Comparison of ENCODE assay signal across 8 cellular contexts in genomic region chr19:10553943-10554381, GRCh38. TPM values are rescaled to one million over a fixed set of nuclear protein-coding genes. Genes with fewer than 3 reads are reported as not detected.
DNase-seq lines count a peak whose midpoint lies in the region; ATAC-seq and TF ChIP-seq lines count a peak whose summit lies in the region.

No MANE protein-coding gene starts in this region.

- H3K9me3 ChIP-seq in cardiac muscle cell (ENCODE audit: low read depth) (no peaks in the 10 kb centered on the region), heart left ventricle (no peaks in the 10 kb centered on the region), transverse colon (no peaks in the 10 kb centered on the region), tibial artery (no peaks in the 10 kb centered on the region)

- TF ChIP-seq CTCF in cardiac muscle cell (IDR thresholded peaks at IDR 0.05; ENCODE audit: low read depth, low read length) = no peak
- no peak for TF ChIP-seq CTCF in heart left ventricle (IDR thresholded peaks at IDR 0.05)
- no peak for TF ChIP-seq CTCF in transverse colon (IDR thresholded peaks at IDR 0.05)
- no peak for TF ChIP-seq CTCF in tibial artery (IDR thresholded peaks at IDR 0.05)

- no peak overlapping the region for H3K4me3 ChIP-seq in cardiac muscle cell
- peak overlapping the region in 1 of 12 donors; percentile 2 for H3K4me3 ChIP-seq in heart left ventricle
- no peak overlapping the region for H3K4me3 ChIP-seq in transverse colon
- no peak overlapping the region for H3K4me3 ChIP-seq in tibial artery

- in situ Hi-C loops in transverse colon (cut with MboI; ENCODE audit: low pct_ligation_motif_present in 1 of 4, low pct_unique_long_range_greater_than_20kb in 1 of 4, low sequenced_read_pairs in 3 of 4) = no loop called here

- 64 to 78% (median 64%) methylated on average over 6 to 12 of the region's 12 CpGs; no CpG with 5 or more reads in 1 of the 4 donors for WGBS in heart left ventricle, 4 donors
- WGBS in transverse colon (ENCODE audit: low coverage in 1 of 2), 2 donors = 61% methylated on average over 11 of the region's 12 CpGs; no CpG with 5 or more reads in 1 of the 2 donors

- no peak for TF ChIP-seq EP300 in transverse colon (IDR thresholded peaks at IDR 0.05; ENCODE audit: low read depth)

- intact Hi-C loops in heart left ventricle (cut with DNase I) = no loop called here
- intact Hi-C loops in transverse colon (cut with DNase I; ENCODE audit: low total_unique reads) = no loop called here
- intact Hi-C loops in tibial artery (cut with DNase I; ENCODE audit: low total_unique reads) = no loop called here

- H3K36me3 ChIP-seq in cardiac muscle cell (peaks cover 60% of the 10 kb centered on the region), heart left ventricle (peaks cover 0 to 100% (median 96%) of the 10 kb centered on the region in 9 donors), transverse colon (peaks cover 0 to 36% (median 17%) of the 10 kb centered on the region in 4 donors), tibial artery (peaks cover 50 to 98% (median 95%) of the 10 kb centered on the region in 3 donors)

- peak overlapping the region; percentile 9 for H3K27ac ChIP-seq in cardiac muscle cell
- H3K27ac ChIP-seq in heart left ventricle = peak overlapping the region in 1 of 12 donors; percentile 56
- H3K27ac ChIP-seq in transverse colon = peak overlapping the region; percentile 10 to 35 (median 29)
- H3K27ac ChIP-seq in tibial artery = no peak overlapping the region

- H3K27me3 ChIP-seq in cardiac muscle cell (no peaks in the 10 kb centered on the region), heart left ventricle (no peaks in the 10 kb centered on the region), transverse colon (no peaks in the 10 kb centered on the region), tibial artery (no peaks in the 10 kb centered on the region)

- H3K4me1 ChIP-seq in cardiac muscle cell (ENCODE audit: low read depth) (no peaks in the 10 kb centered on the region), heart left ventricle (peaks cover 0 to 13% (median 0%) of the 10 kb centered on the region in 12 donors), transverse colon (peaks cover 3 to 41% (median 13%) of the 10 kb centered on the region in 4 donors), tibial artery (no peaks in the 10 kb centered on the region)

- ATAC-seq in heart left ventricle = no peak
- ATAC-seq in HG03439 (IDR thresholded peaks at IDR 0.05; ENCODE audit: unreplicated experiment) = no peak

- no peak for DNase-seq in cardiac muscle cell (ENCODE audit: low read depth in 1 of 2, low spot score in 1 of 2)
- DNase-seq in heart left ventricle = no peak
- DNase-seq in T follicular helper cell (ENCODE audit: low read depth) = peak; percentile 28
- DNase-seq in effector CD8-positive, alpha-beta T cell (lab: John Stamatoyannopoulos, UW) = peak; percentile 50
- DNase-seq in transverse colon = peak; percentile 46
- DNase-seq in occipital lobe (lab: John Stamatoyannopoulos, UW) = no peak
- DNase-seq in tibial artery = no peak

- TF ChIP-seq POLR2A in heart left ventricle (IDR thresholded peaks at IDR 0.05) (no peak), transverse colon (IDR thresholded peaks at IDR 0.05) (no peak)

RNA-seq across cellular contexts. Expression of gene ATG4D, which starts 10.3 kb away (rescaled TPM):
- total RNA-seq in cardiac muscle cell (67.0 and 67.3 TPM in 2 replicates), heart left ventricle (10 to 100 TPM; 47.3 to 76.1 (median 55.3) TPM), transverse colon (100 to 1,000 TPM in 2 of 4 donors, 10 to 100 TPM in 2; 79.9 to 164 (median 100) TPM), occipital lobe (11.7 TPM)
- polyA plus RNA-seq in cardiac muscle cell (69.0 and 74.0 TPM in 2 replicates), heart left ventricle (10 to 100 TPM; 55.9 to 83.5 TPM)

RNA-seq across cellular contexts. Expression of gene KRI1, which starts 11.8 kb away (rescaled TPM):
- total RNA-seq in cardiac muscle cell (15.3 and 28.3 TPM in 2 replicates), heart left ventricle (10 to 100 TPM in 6 of 9 donors, 1 to 10 TPM in 3; 6.7 to 13.0 (median 10.4) TPM), transverse colon (10 to 100 TPM; 12.7 to 53.1 (median 27.9) TPM), occipital lobe (4.1 TPM)
- polyA plus RNA-seq in cardiac muscle cell (26.1 and 34.9 TPM in 2 replicates), heart left ventricle (10 to 100 TPM in 1 of 2 donors, 1 to 10 TPM in 1; 9.8 to 15.0 TPM)

RNA-seq across cellular contexts. Expression of gene CDKN2D, which starts 14.8 kb away (rescaled TPM):
- total RNA-seq in cardiac muscle cell (11.1 and 15.3 TPM in 2 replicates), heart left ventricle (10 to 100 TPM in 6 of 9 donors, 1 to 10 TPM in 3; 6.8 to 19.9 (median 11.8) TPM), transverse colon (10 to 100 TPM in 1 of 4 donors, 1 to 10 TPM in 3; 4.9 to 11.4 (median 7.1) TPM), occipital lobe (83.6 TPM)
- polyA plus RNA-seq in cardiac muscle cell (17.6 and 33.4 TPM in 2 replicates), heart left ventricle (10 to 100 TPM; 11.1 to 28.0 TPM)

RNA-seq across cellular contexts. Expression of gene AP1M2, which starts 33.1 kb away (rescaled TPM):
- total RNA-seq in cardiac muscle cell (0.12 TPM in 1 of 2 replicates, not detected in the other), heart left ventricle (1 to 10 TPM in 1 of 9 donors, not detected in 8; 3.6 TPM), transverse colon (100 to 1,000 TPM in 1 of 4 donors, 10 to 100 TPM in 3; 22.8 to 111 (median 63.1) TPM), occipital lobe (not detected)
- polyA plus RNA-seq in cardiac muscle cell (0.28 TPM in 1 of 2 replicates, not detected in the other), heart left ventricle (not detected)

RNA-seq across cellular contexts. Expression of gene S1PR5, which starts 36.7 kb away (rescaled TPM):
- 0.60 and 0.63 TPM in 2 replicates for total RNA-seq in cardiac muscle cell
- polyA plus RNA-seq in cardiac muscle cell = 0.75 TPM in 1 of 2 replicates, not detected in the other
- 1 to 10 TPM in 1 of 9 donors, under 1 TPM in 5, not detected in 3; 0.23 to 1.7 (median 0.32) TPM for total RNA-seq in heart left ventricle
- polyA plus RNA-seq in heart left ventricle = under 1 TPM in 1 of 2 donors, not detected in 1; 0.10 TPM
- total RNA-seq in transverse colon = not detected
- total RNA-seq in occipital lobe = 0.31 TPM

Comparison
In these comparisons a context has a peak if more than half of its experiments do, and no peak if none do; other contexts are left out.
1. DNase-seq: peak in T follicular helper cell (single experiment), effector CD8-positive, alpha-beta T cell (single experiment) and transverse colon (single experiment); none in cardiac muscle cell (0 of 2), heart left ventricle (0 of 5), occipital lobe (single experiment) and tibial artery (0 of 2).
2. H3K27ac ChIP-seq: peak in cardiac muscle cell (single experiment) and transverse colon (4 of 4); none in tibial artery (0 of 2).